14 cellular contexts compared by ENCODE assay signal in genomic region chr6:157376706-157377230, GRCh38. TPM values are rescaled to one million over a fixed set of nuclear protein-coding genes. Genes with fewer than 3 reads are reported as not detected.
DNase-seq lines count a peak whose midpoint lies in the region; ATAC-seq and TF ChIP-seq lines count a peak whose summit lies in the region.
"Had no signal": no experiment of that assay in that cellular context is flagged by ENCODE, and none has a peak within 500 bp of the region (broad histone marks: within the 10 kb centered on the region; RNA-seq: fewer than 3 reads in every experiment).

No MANE protein-coding gene starts in this region.

- no peaks in the 10 kb centered on the region for H3K79me2 ChIP-seq in GM23338 (replicated peaks; ENCODE audit: insufficient read depth)
- H3K79me2 ChIP-seq: parathyroid adenoma had no signal

- no peaks in the 10 kb centered on the region for H3K9me2 ChIP-seq in GM23338 (ENCODE audit: insufficient read depth)

- peak overlapping the region; percentile 15 for H3K4me3 Mint-ChIP-seq in T-helper 1 cell treated with Interleukin-12 subunit alpha and Interleukin-12 subunit beta and Interleukin-4 antibody, amounts not matched to agents 30 μg/mL and 1 μg/mL, for 36 hours
- no peak overlapping the region for H3K4me3 Mint-ChIP-seq in GM23338
- no peak overlapping the region for H3K4me3 Mint-ChIP-seq in effector memory CD8-positive, alpha-beta T cell
- H3K4me3 Mint-ChIP-seq: activated CD4-positive, alpha-beta memory T cell treated with anti-CD3 and anti-CD28 coated beads for 36 hours had no signal

- H3F3A ChIP-seq in GM23338 (replicated peaks; ENCODE audit: low read depth) = no peaks in the 10 kb centered on the region

- H2BK12ac ChIP-seq in neuronal stem cell (ENCODE audit: low read length) = no peak overlapping the region

- H3K27me3 ChIP-seq in neuronal stem cell (ENCODE audit: control insufficient read depth in 3 of 3, insufficient read depth in 3 of 3, low read depth in 1 of 3, low read length in 3 of 3) = no peaks in the 10 kb centered on the region
- no peaks in the 10 kb centered on the region for H3K27me3 ChIP-seq in GM23338 (ENCODE audit: insufficient read depth)
- H3K27me3 ChIP-seq: gastroesophageal sphincter, upper lobe of left lung had no signal

- no peak overlapping the region for H3K4me3 ChIP-seq in neuronal stem cell (ENCODE audit: low read length in 2 of 2)
- no peak overlapping the region for H3K4me3 ChIP-seq in GM23338
- H3K4me3 ChIP-seq: gastroesophageal sphincter, upper lobe of left lung had no signal

- H3K4ac ChIP-seq in neuronal stem cell (ENCODE audit: low read length) = no peak overlapping the region

- peak overlapping the region; percentile 37 for H3K9ac ChIP-seq in neuronal stem cell (ENCODE audit: low read depth, low read length, poor library complexity)
- H3K9ac ChIP-seq: parathyroid adenoma had no signal

- DNase-seq in T-helper 1 cell (no peak), NCI-H1694 treated with DMSO at 0.1 percent for 48 hours (lab: John Stamatoyannopoulos, UW) (peak; percentile 34), NOMO-1 (lab: John Stamatoyannopoulos, UW; ENCODE audit: unreplicated experiment in 2 of 2) (peak; percentile 7 to 10), neuronal stem cell (ENCODE audit: low spot score) (no peak), posterior cingulate gyrus (no peak), GM23338 (ENCODE audit: low spot score) (no peak)
- DNase-seq in effector memory CD8-positive, alpha-beta T cell = no peak
- DNase-seq: activated naive CD4-positive, alpha-beta T cell treated with Interleukin-2 at 50 U/mL for 16 hours; T1000; upper lobe of left lung had no signal

- H3K4me2 ChIP-seq in neuronal stem cell (ENCODE audit: insufficient read depth, low read length, poor library complexity, severe bottlenecking) = no peak overlapping the region
- no peak overlapping the region for H3K4me2 ChIP-seq in GM23338

- H2BK120ac ChIP-seq in neuronal stem cell (ENCODE audit: low read depth, low read length) = no peak overlapping the region

- no peak overlapping the region for H3K23ac ChIP-seq in neuronal stem cell (ENCODE audit: low read depth, low read length, poor library complexity)

- no peaks in the 10 kb centered on the region for H3K79me1 ChIP-seq in neuronal stem cell (ENCODE audit: low read depth, low read length)

- no peak for ATAC-seq in GM23338
- no peak for ATAC-seq in effector memory CD8-positive, alpha-beta T cell (replicated peaks)
- ATAC-seq: gastroesophageal sphincter had no signal

- H3K27ac Mint-ChIP-seq in T-helper 1 cell treated with Interleukin-12 subunit alpha and Interleukin-12 subunit beta and Interleukin-4 antibody, amounts not matched to agents 30 μg/mL and 1 μg/mL, for 36 hours = no peak overlapping the region
- H3K27ac Mint-ChIP-seq in GM23338 = no peak overlapping the region
- H3K27ac Mint-ChIP-seq in effector memory CD8-positive, alpha-beta T cell = no peak overlapping the region
- H3K27ac Mint-ChIP-seq: activated CD4-positive, alpha-beta memory T cell treated with anti-CD3 and anti-CD28 coated beads for 36 hours had no signal

- peaks cover 30% of the 10 kb centered on the region for H3K27me3 Mint-ChIP-seq in T-helper 1 cell treated with Interleukin-12 subunit alpha and Interleukin-12 subunit beta and Interleukin-4 antibody, amounts not matched to agents 30 μg/mL and 1 μg/mL, for 36 hours (ENCODE audit: low read depth)
- H3K27me3 Mint-ChIP-seq in GM23338 (ENCODE audit: insufficient read depth, low read depth, poor library complexity) = no peaks in the 10 kb centered on the region
- H3K27me3 Mint-ChIP-seq in effector memory CD8-positive, alpha-beta T cell = no peaks in the 10 kb centered on the region

- H3K14ac ChIP-seq in neuronal stem cell (ENCODE audit: low read length) = no peak overlapping the region

- H3K27ac ChIP-seq in neuronal stem cell (replicated peaks; ENCODE audit: low read length) = no peak overlapping the region
- H3K27ac ChIP-seq in GM23338 (ENCODE audit: low read depth) = no peak overlapping the region
- H3K27ac ChIP-seq: gastroesophageal sphincter, parathyroid adenoma, upper lobe of left lung had no signal

- TF ChIP-seq CTCF in GM23338 (conservative IDR thresholded peaks at IDR 0.05; ENCODE audit: low read depth in 2 of 2) = no peak

- intact Hi-C loops in posterior cingulate gyrus (cut with DNase I) = no loop called here

- no peaks in the 10 kb centered on the region for H3K9me3 Mint-ChIP-seq in T-helper 1 cell treated with Interleukin-12 subunit alpha and Interleukin-12 subunit beta and Interleukin-4 antibody, amounts not matched to agents 30 μg/mL and 1 μg/mL, for 36 hours
- H3K9me3 Mint-ChIP-seq in GM23338 = no peaks in the 10 kb centered on the region
- no peaks in the 10 kb centered on the region for H3K9me3 Mint-ChIP-seq in effector memory CD8-positive, alpha-beta T cell
- H3K9me3 Mint-ChIP-seq: activated CD4-positive, alpha-beta memory T cell treated with anti-CD3 and anti-CD28 coated beads for 36 hours had no signal

- no peaks in the 10 kb centered on the region for H3K36me3 ChIP-seq in neuronal stem cell (replicated peaks in 1 of 2; ENCODE audit: control insufficient read depth in 2 of 2, insufficient read depth in 2 of 2, low read length in 2 of 2)
- H3K36me3 ChIP-seq in GM23338 (ENCODE audit: insufficient read depth) = no peaks in the 10 kb centered on the region
- H3K36me3 ChIP-seq: gastroesophageal sphincter, upper lobe of left lung had no signal

- no peak overlapping the region for H2BK5ac ChIP-seq in neuronal stem cell (ENCODE audit: low read length)

- WGBS in neuronal stem cell (ENCODE audit: extremely low coverage in 2 of 2, insufficient read length in 2 of 2, insufficient replicate concordance in 1 of 2), 2 donors = no CpG with 5 or more reads among the region's 9 CpGs

- no peaks in the 10 kb centered on the region for H3K9me3 ChIP-seq in neuronal stem cell (replicated peaks in 1 of 2; ENCODE audit: control insufficient read depth in 2 of 2, insufficient read depth in 1 of 2, low read depth in 1 of 2, low read length in 2 of 2)
- H3K9me3 ChIP-seq: gastroesophageal sphincter, upper lobe of left lung had no signal

- H3K4me1 ChIP-seq in neuronal stem cell (ENCODE audit: control insufficient read depth in 2 of 2, insufficient read depth in 1 of 2, low read depth in 1 of 2, low read length in 2 of 2) (peaks cover 0 to 10% of the 10 kb centered on the region in 2 donors), GM23338 (ENCODE audit: insufficient read depth) (peaks cover 4% of the 10 kb centered on the region; the same call in 1 of the 2 replicates)

- no peak overlapping the region for H2BK15ac ChIP-seq in neuronal stem cell (ENCODE audit: low read length)

- H3K4me1 Mint-ChIP-seq in T-helper 1 cell treated with Interleukin-12 subunit alpha and Interleukin-12 subunit beta and Interleukin-4 antibody, amounts not matched to agents 30 μg/mL and 1 μg/mL, for 36 hours (ENCODE audit: low read depth) = peaks cover 11% of the 10 kb centered on the region
- H3K4me1 Mint-ChIP-seq in GM23338 = peaks cover 12% of the 10 kb centered on the region
- peaks cover 4 to 7% of the 10 kb centered on the region in 2 donors for H3K4me1 Mint-ChIP-seq in effector memory CD8-positive, alpha-beta T cell (ENCODE audit: low read depth in 2 of 2)

- no peak overlapping the region for H2AK5ac ChIP-seq in neuronal stem cell (ENCODE audit: low read depth, low read length)

- no peak overlapping the region for H2AFZ ChIP-seq in neuronal stem cell (ENCODE audit: low read length)
- no peak overlapping the region for H2AFZ ChIP-seq in GM23338
- H2AFZ ChIP-seq: parathyroid adenoma had no signal

- no peaks in the 10 kb centered on the region for H4K20me1 ChIP-seq in GM23338 (replicated peaks; ENCODE audit: insufficient read depth)

- H3K36me3 Mint-ChIP-seq in T-helper 1 cell treated with Interleukin-12 subunit alpha and Interleukin-12 subunit beta and Interleukin-4 antibody, amounts not matched to agents 30 μg/mL and 1 μg/mL, for 36 hours (ENCODE audit: low read depth) = no peaks in the 10 kb centered on the region
- no peaks in the 10 kb centered on the region for H3K36me3 Mint-ChIP-seq in GM23338 (ENCODE audit: low read depth)
- H3K36me3 Mint-ChIP-seq in effector memory CD8-positive, alpha-beta T cell (ENCODE audit: insufficient read depth) = peaks cover 2% of the 10 kb centered on the region
- H3K36me3 Mint-ChIP-seq: activated CD4-positive, alpha-beta memory T cell treated with anti-CD3 and anti-CD28 coated beads for 36 hours had no signal

- no peak overlapping the region for H3K18ac ChIP-seq in neuronal stem cell (ENCODE audit: low read length)

- H4K91ac ChIP-seq in neuronal stem cell (ENCODE audit: low read depth, low read length, poor library complexity) = no peak overlapping the region

- no peak overlapping the region for H4K8ac ChIP-seq in neuronal stem cell (ENCODE audit: low read depth, low read length)

TF ChIP-seq in GM23338, 12 proteins besides CTCF, POLR2A, EP300 and RAD21 (continues in another document):
- TF ChIP-seq ZNF114 (CRISPR knock-in tag; IDR thresholded peaks at IDR 0.05) (no peak), ETS1 (IDR thresholded peaks at IDR 0.05) (no peak)

RNA-seq across cellular contexts. Expression of gene ZDHHC14, which starts 4.2 kb away (rescaled TPM):
- polyA plus RNA-seq in neuronal stem cell (2013, experiment 1 of 2) = 9.4 TPM
- polyA plus RNA-seq in neuronal stem cell (2013, experiment 2 of 2) = 9.2 TPM
- total RNA-seq in GM23338 (2014; rRNA removed; shearing (Covaris generic)) = 2.4 and 7.4 TPM in 2 replicates
- 2.0 and 3.0 TPM in 2 replicates for polyA plus RNA-seq in GM23338 (2016; fragmentation: Nextera tagmentation; extraction: Ambion mirVana)

RNA-seq across cellular contexts. Expression of gene TMEM242, which starts 53.4 kb away (rescaled TPM):
- 6.3 TPM for polyA plus RNA-seq in neuronal stem cell (2013, experiment 1 of 2)
- 6.7 TPM for polyA plus RNA-seq in neuronal stem cell (2013, experiment 2 of 2)
- 3.7 and 5.7 TPM in 2 replicates for total RNA-seq in GM23338 (2014; rRNA removed; shearing (Covaris generic))
- 9.7 and 10.7 TPM in 2 replicates for polyA plus RNA-seq in GM23338 (2016; fragmentation: Nextera tagmentation; extraction: Ambion mirVana)

Comparison
In these comparisons a context has a peak if more than half of its experiments do, and no peak if none do; other contexts are left out.
1. DNase-seq: peak in NCI-H1694 treated with DMSO at 0.1 percent for 48 hours (single experiment) and NOMO-1 (2 of 2); none in T-helper 1 cell (0 of 5), neuronal stem cell (single experiment), posterior cingulate gyrus (0 of 10), GM23338 (single experiment) and effector memory CD8-positive, alpha-beta T cell (0 of 3).